Comparison of ENCODE assay signal across 1 cellular context in genomic region chr20:50580842-50581544, GRCh38.
TF ChIP-seq lines count a peak whose summit lies in the region.

No MANE protein-coding gene starts in this region.

TF ChIP-seq in HepG2, 621 proteins besides CTCF, POLR2A, EP300 and RAD21:
- TF ChIP-seq ZNF275 (CRISPR knock-in tag; IDR thresholded peaks at IDR 0.05; ENCODE audit: borderline replicate concordance), result no peak
- TF ChIP-seq MAFG (CRISPR knock-in tag; IDR thresholded peaks at IDR 0.05), result no peak
- no peak for TF ChIP-seq ZNF468 (CRISPR knock-in tag; IDR thresholded peaks at IDR 0.05)
- peak; percentile 52 for TF ChIP-seq AGO2 (optimal IDR thresholded peaks at IDR 0.05; ENCODE audit: low read depth, low read length)
- TF ChIP-seq TBX2 (CRISPR knock-in tag; IDR thresholded peaks at IDR 0.05; ENCODE audit: borderline replicate concordance), result 0 out of 2 replicates have a peak, but pooled peaks have one; percentile 42
- no peak for TF ChIP-seq ZBED4 (CRISPR knock-in tag; IDR thresholded peaks at IDR 0.05; ENCODE audit: borderline replicate concordance)
- no peak for TF ChIP-seq ZNF30 (CRISPR knock-in tag; IDR thresholded peaks at IDR 0.05)
- TF ChIP-seq TFAP4 (IDR thresholded peaks at IDR 0.05; ENCODE audit: borderline replicate concordance, low read depth), result no peak
- TF ChIP-seq ZNF766 (CRISPR knock-in tag; IDR thresholded peaks at IDR 0.05; ENCODE audit: borderline replicate concordance), result no peak
- TF ChIP-seq ZNF569 (CRISPR knock-in tag; IDR thresholded peaks at IDR 0.05; ENCODE audit: borderline replicate concordance), result no peak
- no peak for TF ChIP-seq ZNF687 (CRISPR knock-in tag; IDR thresholded peaks at IDR 0.05)
- no peak for TF ChIP-seq SOX6 (IDR thresholded peaks at IDR 0.05)
- no peak for TF ChIP-seq SOX6 (CRISPR knock-in tag; IDR thresholded peaks at IDR 0.05)
- peak; percentile 61; the same call in 1 of the 2 replicates for TF ChIP-seq ZNF225 (CRISPR knock-in tag; IDR thresholded peaks at IDR 0.05)
- TF ChIP-seq FOXO4 (CRISPR knock-in tag; conservative IDR thresholded peaks at IDR 0.05), result 0 out of 2 replicates have a peak, but pooled peaks have one; percentile 22
